ENCODE assay signal across 23 cellular contexts in the genomic region with DNA sequence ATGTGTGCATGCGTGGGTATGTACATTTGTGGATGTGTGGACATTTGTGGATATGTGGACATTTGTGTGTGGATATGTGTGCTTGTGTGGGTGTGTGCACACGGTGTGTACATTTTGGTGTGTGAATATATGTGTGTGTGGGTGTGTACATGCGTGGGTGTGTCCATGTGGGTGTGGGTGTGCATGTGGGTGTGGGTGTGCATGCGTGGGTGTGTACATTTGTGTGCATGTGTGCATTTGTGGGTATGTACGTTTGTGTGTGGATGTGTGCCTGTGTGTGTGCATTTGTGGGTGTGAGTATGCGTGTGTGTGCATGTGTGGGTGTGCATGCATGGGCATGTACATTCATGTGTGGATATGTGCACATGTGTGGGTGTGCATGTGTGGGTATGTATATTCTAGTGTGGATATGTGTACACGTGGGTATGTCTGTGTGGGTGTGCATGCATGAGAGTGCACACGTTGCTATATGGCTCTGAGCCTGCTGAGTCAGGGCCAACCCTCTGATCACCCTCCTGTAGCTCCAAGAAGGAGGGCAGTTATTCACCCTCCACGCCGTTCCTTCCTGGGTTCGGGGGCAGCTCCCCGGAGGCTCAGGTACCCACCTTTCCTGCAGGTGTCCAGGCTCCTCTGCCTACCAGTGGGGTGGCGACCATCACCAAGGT. TPM values are rescaled to one million over a fixed set of nuclear protein-coding genes. Genes with fewer than 3 reads are reported as not detected.
"Had no signal": no experiment of that assay in that cellular context is flagged by ENCODE, and none has a peak within 500 bp of the region (broad histone marks: within the 10 kb centered on the region; RNA-seq: fewer than 3 reads in every experiment).

No MANE protein-coding gene starts in this region.

- H3K27ac ChIP-seq: adrenal gland, body of pancreas, esophagus squamous epithelium, heart right ventricle, left lung, lower lobe of right lung, neural progenitor cell, spleen, tibial nerve had no signal

- H3K4me1 Mint-ChIP-seq: activated B cell treated with CpG ODN at 0.5 μM for 24 hours; activated naive CD8-positive, alpha-beta T cell treated with anti-CD3 and anti-CD28 coated beads for 36 hours; neural progenitor cell had no signal

- H3K27me3 ChIP-seq: adrenal gland, body of pancreas, heart right ventricle, left lung, spleen, tibial nerve had no signal

- H3K36me3 ChIP-seq: adrenal gland, esophagus squamous epithelium, lower lobe of right lung, neural progenitor cell had no signal

- H3K27ac Mint-ChIP-seq: activated B cell treated with CpG ODN at 0.5 μM for 24 hours; activated CD8-positive, alpha-beta T cell treated with anti-CD3 and anti-CD28 coated beads for 36 hours; activated naive CD4-positive, alpha-beta T cell treated with anti-CD3 and anti-CD28 coated beads for 36 hours; activated naive CD8-positive, alpha-beta T cell treated with anti-CD3 and anti-CD28 coated beads for 36 hours had no signal

- H3K4me1 ChIP-seq: body of pancreas, heart right ventricle, spleen, tibial nerve had no signal

- H3K9ac ChIP-seq: neural progenitor cell had no signal

- H3K4me2 ChIP-seq: neural progenitor cell had no signal

- H3K9me3 ChIP-seq: adrenal gland, body of pancreas, esophagus squamous epithelium, heart right ventricle, left lung, lower lobe of right lung, spleen, tibial nerve had no signal

- H3K4me3 ChIP-seq: adrenal gland, body of pancreas, esophagus squamous epithelium, heart right ventricle, left lung, lower lobe of right lung, neural progenitor cell, spleen, tibial nerve had no signal

- H3K27me3 Mint-ChIP-seq: activated B cell treated with CpG ODN at 0.5 μM for 24 hours; activated CD8-positive, alpha-beta T cell treated with anti-CD3 and anti-CD28 coated beads for 36 hours; activated naive CD8-positive, alpha-beta T cell treated with anti-CD3 and anti-CD28 coated beads for 36 hours; naive thymus-derived CD8-positive, alpha-beta T cell had no signal

- H3K9me3 Mint-ChIP-seq: activated B cell treated with CpG ODN at 0.5 μM for 24 hours; activated CD8-positive, alpha-beta T cell treated with anti-CD3 and anti-CD28 coated beads for 36 hours; activated naive CD4-positive, alpha-beta T cell treated with anti-CD3 and anti-CD28 coated beads for 36 hours; activated naive CD8-positive, alpha-beta T cell treated with anti-CD3 and anti-CD28 coated beads for 36 hours; activated T-cell treated with anti-CD3 and anti-CD28 coated beads, Interleukin-2, amount 50 U/mL, for 4 hours; naive thymus-derived CD8-positive, alpha-beta T cell; neural progenitor cell had no signal

- DNase-seq: activated B cell treated with CpG ODN at 0.5 μM for 24 hours; activated CD4-positive, alpha-beta T cell treated with anti-CD3 and anti-CD28 coated beads, Interleukin-2, amount 50 U/mL, for 1 hour; activated naive CD8-positive, alpha-beta T cell treated with anti-CD3 and anti-CD28 coated beads for 36 hours; activated T-cell treated with anti-CD3 and anti-CD28 coated beads, Interleukin-2, amount 50 U/mL, for 4 hours; adrenal gland; aorta; body of pancreas; esophagus squamous epithelium; foreskin melanocyte; heart right ventricle; left lung; lower lobe of right lung; mesenchymal stem cell; naive thymus-derived CD8-positive, alpha-beta T cell; spleen; stimulated activated naive CD4-positive, alpha-beta T cell treated with Interleukin-2 at 50 U/mL for 16 hours; T-helper 2 cell had no signal

- ATAC-seq: activated T-cell treated with anti-CD3 and anti-CD28 coated beads, Interleukin-2, amount 50 U/mL, for 4 hours; body of pancreas; heart right ventricle; left lung; lower lobe of right lung; naive thymus-derived CD8-positive, alpha-beta T cell; right cardiac atrium had no signal

- H3K36me3 Mint-ChIP-seq: neural progenitor cell had no signal

- H3K4me3 Mint-ChIP-seq: activated B cell treated with CpG ODN at 0.5 μM for 24 hours; activated CD8-positive, alpha-beta T cell treated with anti-CD3 and anti-CD28 coated beads for 36 hours; activated naive CD4-positive, alpha-beta T cell treated with anti-CD3 and anti-CD28 coated beads for 36 hours; activated naive CD8-positive, alpha-beta T cell treated with anti-CD3 and anti-CD28 coated beads for 36 hours; activated T-cell treated with anti-CD3 and anti-CD28 coated beads, Interleukin-2, amount 50 U/mL, for 4 hours; naive thymus-derived CD8-positive, alpha-beta T cell; neural progenitor cell had no signal

RNA-seq across cellular contexts. Expression of a gene that starts 20.3 kb away (rescaled TPM):
- total RNA-seq: activated CD8-positive, alpha-beta T cell treated with anti-CD3 and anti-CD28 coated beads for 36 hours; activated naive CD4-positive, alpha-beta T cell treated with anti-CD3 and anti-CD28 coated beads for 36 hours; activated naive CD8-positive, alpha-beta T cell treated with anti-CD3 and anti-CD28 coated beads for 36 hours; activated T-cell treated with anti-CD3 and anti-CD28 coated beads, Interleukin-2, amount 50 U/mL, for 4 hours; glomerular endothelial cell; naive thymus-derived CD8-positive, alpha-beta T cell; spleen had no signal
